ENCODE assay signal across 8 cellular contexts in genomic region chr11:20609727-20610707, GRCh38. TPM values are rescaled to one million over a fixed set of nuclear protein-coding genes. Genes with fewer than 3 reads are reported as not detected.
A peak's percentile ranks its signal among the peaks of the same experiment; 100 is the strongest.
DNase-seq lines count a peak whose midpoint lies in the region; ATAC-seq and TF ChIP-seq lines count a peak whose summit lies in the region.

No MANE protein-coding gene starts in this region.

- no peaks in the 10 kb centered on the region for H3K36me3 Mint-ChIP-seq in CD8-positive, alpha-beta memory T cell

- peaks cover 55 to 79% of the 10 kb centered on the region in 2 donors for H3K27me3 Mint-ChIP-seq in CD8-positive, alpha-beta memory T cell

- peak overlapping the region in 5 of 7 donors; percentile 16 to 72 (median 51) for H3K4me3 Mint-ChIP-seq in CD8-positive, alpha-beta memory T cell

- POLR2A ChIA-PET in CD8-positive, alpha-beta memory T cell (lab: Charles Lee) = no interaction called here

- H3K27ac ChIP-seq in CD8-positive, alpha-beta memory T cell (ENCODE audit: low read depth, low read length) = no peak overlapping the region
- no peak overlapping the region for H3K27ac ChIP-seq in dorsolateral prefrontal cortex

- H3K4me1 Mint-ChIP-seq in CD8-positive, alpha-beta memory T cell = peaks cover 6 to 9% (median 7%) of the 10 kb centered on the region in 3 donors

- CTCF ChIA-PET in CD8-positive, alpha-beta memory T cell (lab: Charles Lee) = interaction anchor here (1.6 to 2.0 kb wide), 2 partner anchors 9 to 482 kb away, joined by 4 to 7 read pairs; no protein-coding TSS in a partner anchor

- no peaks in the 10 kb centered on the region for H3K36me3 ChIP-seq in CD8-positive, alpha-beta memory T cell (ENCODE audit: insufficient read depth, low read length)

- TF ChIP-seq CTCF in dorsolateral prefrontal cortex (IDR thresholded peaks at IDR 0.05 in 54 of 56, conservative IDR thresholded peaks at IDR 0.05 in 2 of 56; ENCODE audit: low read depth in 1 of 56, partially characterized antibody in 56 of 56) = peak; percentile 67 to 98 (median 92)

- ATAC-seq in GM19397 (IDR thresholded peaks at IDR 0.05; ENCODE audit: unreplicated experiment) (peak; percentile 88), HG03457 (IDR thresholded peaks at IDR 0.05; ENCODE audit: unreplicated experiment) (peak; percentile 99)

- H3K27me3 ChIP-seq in CD8-positive, alpha-beta memory T cell (ENCODE audit: insufficient read depth, low read length, poor library complexity, severe bottlenecking) = peaks cover 19% of the 10 kb centered on the region
- peaks cover 6 to 71% (median 27%) of the 10 kb centered on the region in 45 donors for H3K27me3 ChIP-seq in dorsolateral prefrontal cortex

- no peaks in the 10 kb centered on the region for H3K9me3 ChIP-seq in CD8-positive, alpha-beta memory T cell (ENCODE audit: low read length)

- peak; percentile 14 to 56 (median 23) for DNase-seq in CD8-positive, alpha-beta memory T cell
- DNase-seq in NCI-H510A (lab: John Stamatoyannopoulos, UW) = peak; percentile 60
- DNase-seq in activated CD4-positive, alpha-beta T cell treated with anti-CD3 and anti-CD28 coated beads, Interleukin-2, amount 50 U/mL, for 1 hour = peak; percentile 45
- DNase-seq in dorsolateral prefrontal cortex = peak; percentile 63 to 88 (median 76)
- peak; percentile 82 for DNase-seq in medulla oblongata (ENCODE audit: extremely low spot score)
- peak; percentile 45 for DNase-seq in stimulated activated CD8-positive, alpha-beta memory T cell treated with anti-CD3 and anti-CD28 coated beads, Interleukin-4, amount 100 ng/mL, for 24 hours (ENCODE audit: low read depth)

- intact Hi-C loops in dorsolateral prefrontal cortex (cut with DNase I) = loop anchor here (5.0 kb wide), 2 partner anchors 223 to 483 kb away; partner anchors contain the start of gene PRMT3 (in 2 of the 2)

- no peak overlapping the region for H3K4me3 ChIP-seq in CD8-positive, alpha-beta memory T cell (ENCODE audit: low read length)
- peak overlapping the region in 44 of 59 donors; percentile 2 to 60 (median 31) for H3K4me3 ChIP-seq in dorsolateral prefrontal cortex

- H3K4me1 ChIP-seq in CD8-positive, alpha-beta memory T cell (ENCODE audit: insufficient read depth, low read length) = no peaks in the 10 kb centered on the region

- no peaks in the 10 kb centered on the region for H3K9me3 Mint-ChIP-seq in CD8-positive, alpha-beta memory T cell

- no peak overlapping the region for H3K27ac Mint-ChIP-seq in CD8-positive, alpha-beta memory T cell

RNA-seq across cellular contexts. Expression of gene SLC6A5, which starts 10.6 kb away (rescaled TPM):
- not detected for total RNA-seq in CD8-positive, alpha-beta memory T cell
- polyA plus RNA-seq in CD8-positive, alpha-beta memory T cell = not detected
- total RNA-seq in dorsolateral prefrontal cortex = 1 to 10 TPM in 1 of 120 experiments, under 1 TPM in 40, not detected in 79; 0.06 to 1.4 (median 0.15) TPM

RNA-seq across cellular contexts. Expression of gene NELL1, which starts 59.4 kb away (rescaled TPM):
- total RNA-seq in CD8-positive, alpha-beta memory T cell = not detected
- not detected for polyA plus RNA-seq in CD8-positive, alpha-beta memory T cell
- 10 to 100 TPM; 15.1 to 81.1 (median 48.0) TPM for total RNA-seq in dorsolateral prefrontal cortex

Comparison
In these comparisons a context has a peak if more than half of its experiments do, and no peak if none do; other contexts are left out.
1. DNase-seq: peak in every context shown above with its lines; median percentile 82 in medulla oblongata; 76 in dorsolateral prefrontal cortex; 60 in NCI-H510A; 45 in activated CD4-positive, alpha-beta T cell treated with anti-CD3 and anti-CD28 coated beads, Interleukin-2, amount 50 U/mL, for 1 hour; 45 in stimulated activated CD8-positive, alpha-beta memory T cell treated with anti-CD3 and anti-CD28 coated beads, Interleukin-4, amount 100 ng/mL, for 24 hours; 23 in CD8-positive, alpha-beta memory T cell.
2. RNA of gene NELL1, which starts 59.4 kb away (total RNA-seq): 15.1 to 81.1 TPM in dorsolateral prefrontal cortex; not detected in CD8-positive, alpha-beta memory T cell; every median in the first group is over 10 times any median in the second.